Comparison of ENCODE assay signal across 11 cellular contexts in the genomic region with DNA sequence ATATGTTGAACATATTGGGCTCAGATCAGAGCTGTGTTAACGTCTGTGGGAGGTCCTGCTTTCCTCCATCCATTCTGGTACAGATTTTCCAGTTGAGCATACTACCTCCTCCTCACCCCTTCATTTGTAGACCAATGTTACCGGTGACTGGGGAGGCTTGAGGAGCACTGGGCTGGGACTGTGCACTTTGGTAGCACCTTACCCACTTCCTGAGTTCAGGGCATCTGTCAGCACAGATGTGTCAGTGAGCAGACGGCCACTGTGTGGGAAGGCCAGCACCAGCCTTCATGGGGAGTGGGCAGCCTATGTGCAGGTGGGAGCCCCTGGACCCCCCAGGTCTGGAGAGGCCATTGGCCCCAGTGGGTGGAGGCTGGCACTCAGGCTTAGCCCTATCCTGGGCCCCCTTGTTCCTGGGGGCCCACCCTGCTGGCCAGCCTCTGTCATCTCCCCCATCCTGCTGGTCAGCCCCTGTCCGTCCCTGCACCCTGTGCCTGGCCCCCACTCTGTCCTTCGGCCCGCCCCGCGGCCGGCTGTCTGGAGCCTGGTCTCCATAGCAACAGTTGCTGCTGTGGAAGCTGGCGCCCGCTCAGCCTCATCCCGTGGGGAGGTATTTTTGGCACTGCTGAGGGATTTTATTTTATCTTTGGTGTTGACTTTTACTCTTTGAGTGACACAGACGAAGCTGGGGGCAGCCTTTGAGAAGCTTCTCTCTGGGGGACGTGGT. TPM values are rescaled to one million over a fixed set of nuclear protein-coding genes. Genes with fewer than 3 reads are reported as not detected.
A peak's percentile ranks its signal among the peaks of the same experiment; 100 is the strongest.
DNase-seq lines count a peak whose midpoint lies in the region; ATAC-seq and TF ChIP-seq lines count a peak whose summit lies in the region.
"Had no signal": no experiment of that assay in that cellular context is flagged by ENCODE, and none has a peak within 500 bp of the region (broad histone marks: within the 10 kb centered on the region; RNA-seq: fewer than 3 reads in every experiment).

No MANE protein-coding gene starts in this region.

- no peak overlapping the region for H3K4me3 ChIP-seq in testis
- H3K4me3 ChIP-seq: right lobe of liver had no signal

- H3K9me3 ChIP-seq in testis, result no peaks in the 10 kb centered on the region
- H3K9me3 ChIP-seq: right lobe of liver had no signal

- H3K27me3 ChIP-seq in testis, result no peaks in the 10 kb centered on the region
- H3K27me3 ChIP-seq: right lobe of liver had no signal

- no peaks in the 10 kb centered on the region for H3K36me3 ChIP-seq in testis (ENCODE audit: low read depth, missing control alignments)
- H3K36me3 ChIP-seq: right lobe of liver had no signal

- DNase-seq in NCI-H2171 treated with DMSO at 0.1 percent for 48 hours (lab: John Stamatoyannopoulos, UW) (peak; percentile 38), NCI-H2171 (lab: John Stamatoyannopoulos, UW) (no peak), cerebellum (ENCODE audit: low spot score) (peak; percentile 67), midbrain (lab: John Stamatoyannopoulos, UW) (peak; percentile 38), testis (peak; percentile 65)
- no peak for DNase-seq in activated T-helper 1 cell treated with anti-CD3 and anti-CD28 coated beads, Interleukin-12 subunit alpha, Interleukin-12 subunit beta, Interleukin-2, Interleukin-4 antibody, amounts not matched to agents 30 ng/mL and 10 ng/mL and 1 ng/mL, durations not matched to agents 14 hours and 24 hours and 36 hours (ENCODE audit: low spot score)
- DNase-seq: activated CD4-positive, alpha-beta T cell treated with anti-CD3 and anti-CD28 coated beads, Interleukin-2, amount 10 ng/mL, durations not matched to agents 24 days and 14 days had no signal

- no peaks in the 10 kb centered on the region for H3K36me3 Mint-ChIP-seq in activated T-helper 1 cell treated with anti-CD3 and anti-CD28 coated beads, Interleukin-12 subunit alpha, Interleukin-12 subunit beta, Interleukin-2, Interleukin-4 antibody, amounts not matched to agents 30 ng/mL and 10 ng/mL and 1 ng/mL, durations not matched to agents 14 hours and 24 hours and 36 hours (ENCODE audit: low read depth)

- 26 to 55% methylated on average over 13 to 14 of the region's 14 CpGs for WGBS in testis, 2 donors

- H3K9me3 Mint-ChIP-seq in activated T-helper 1 cell treated with anti-CD3 and anti-CD28 coated beads, Interleukin-12 subunit alpha, Interleukin-12 subunit beta, Interleukin-2, Interleukin-4 antibody, amounts not matched to agents 30 ng/mL and 10 ng/mL and 1 ng/mL, durations not matched to agents 14 hours and 24 hours and 36 hours, result no peaks in the 10 kb centered on the region

- no peak for TF ChIP-seq POLR2A in testis (IDR thresholded peaks at IDR 0.05)

- intact Hi-C loops in testis (cut with DNase I; ENCODE audit: low total_unique reads), result no loop called here
- intact Hi-C loops in activated T-helper 1 cell treated with anti-CD3 and anti-CD28 coated beads, Interleukin-12 subunit alpha, Interleukin-12 subunit beta, Interleukin-2, Interleukin-4 antibody, amounts not matched to agents 30 ng/mL and 10 ng/mL and 1 ng/mL, durations not matched to agents 14 hours and 24 hours and 36 hours (cut with micrococcal nuclease), result no loop called here

- no peak overlapping the region for H3K4me3 Mint-ChIP-seq in activated T-helper 1 cell treated with anti-CD3 and anti-CD28 coated beads, Interleukin-12 subunit alpha, Interleukin-12 subunit beta, Interleukin-2, Interleukin-4 antibody, amounts not matched to agents 30 ng/mL and 10 ng/mL and 1 ng/mL, durations not matched to agents 14 hours and 24 hours and 36 hours
- H3K4me3 Mint-ChIP-seq: activated CD4-positive, alpha-beta T cell treated with anti-CD3 and anti-CD28 coated beads, Interleukin-2, amount 10 ng/mL, durations not matched to agents 24 days and 14 days had no signal

- H3K4me1 ChIP-seq in testis, result peaks cover 45% of the 10 kb centered on the region
- H3K4me1 ChIP-seq: right lobe of liver had no signal

- no peak for TF ChIP-seq CTCF in testis (IDR thresholded peaks at IDR 0.05)

- no peak overlapping the region for H3K27ac Mint-ChIP-seq in activated T-helper 1 cell treated with anti-CD3 and anti-CD28 coated beads, Interleukin-12 subunit alpha, Interleukin-12 subunit beta, Interleukin-2, Interleukin-4 antibody, amounts not matched to agents 30 ng/mL and 10 ng/mL and 1 ng/mL, durations not matched to agents 14 hours and 24 hours and 36 hours
- H3K27ac Mint-ChIP-seq: activated CD4-positive, alpha-beta T cell treated with anti-CD3 and anti-CD28 coated beads, Interleukin-2, amount 10 ng/mL, durations not matched to agents 24 days and 14 days had no signal

- no peaks in the 10 kb centered on the region for H3K27me3 Mint-ChIP-seq in activated T-helper 1 cell treated with anti-CD3 and anti-CD28 coated beads, Interleukin-12 subunit alpha, Interleukin-12 subunit beta, Interleukin-2, Interleukin-4 antibody, amounts not matched to agents 30 ng/mL and 10 ng/mL and 1 ng/mL, durations not matched to agents 14 hours and 24 hours and 36 hours (ENCODE audit: insufficient read depth)
- H3K27me3 Mint-ChIP-seq: activated CD4-positive, alpha-beta T cell treated with anti-CD3 and anti-CD28 coated beads, Interleukin-2, amount 10 ng/mL, durations not matched to agents 24 days and 14 days had no signal

- H3K27ac ChIP-seq in testis, result no peak overlapping the region
- H3K27ac ChIP-seq: right lobe of liver had no signal

- peaks cover 5% of the 10 kb centered on the region for H3K4me1 Mint-ChIP-seq in activated T-helper 1 cell treated with anti-CD3 and anti-CD28 coated beads, Interleukin-12 subunit alpha, Interleukin-12 subunit beta, Interleukin-2, Interleukin-4 antibody, amounts not matched to agents 30 ng/mL and 10 ng/mL and 1 ng/mL, durations not matched to agents 14 hours and 24 hours and 36 hours (ENCODE audit: low read depth)

- ATAC-seq in GM18861 (IDR thresholded peaks at IDR 0.05; ENCODE audit: unreplicated experiment) (no peak), GM21528 (IDR thresholded peaks at IDR 0.05; ENCODE audit: low FRiP score, unreplicated experiment) (no peak)

RNA-seq across cellular contexts. Expression of gene WNK2, which starts 21.3 kb away (rescaled TPM):
- total RNA-seq in cerebellum, result 47.4 TPM
- 10 to 100 TPM; 50.5 to 91.1 TPM for total RNA-seq in testis
- 29.0 TPM for polyA plus RNA-seq in testis (ENCODE audit: insufficient read depth, low read depth, low replicate concordance)
- total RNA-seq in activated T-helper 1 cell treated with anti-CD3 and anti-CD28 coated beads, Interleukin-12 subunit alpha, Interleukin-12 subunit beta, Interleukin-2, Interleukin-4 antibody, amounts not matched to agents 30 ng/mL and 10 ng/mL and 1 ng/mL, durations not matched to agents 14 hours and 24 hours and 36 hours, result 2.2 and 3.0 TPM in 2 replicates
- polyA plus RNA-seq: AG04450 had no signal

Comparison
In these comparisons a context has a peak if more than half of its experiments do, and no peak if none do; other contexts are left out.
1. DNase-seq: peak in NCI-H2171 treated with DMSO at 0.1 percent for 48 hours (single experiment), cerebellum (single experiment), midbrain (single experiment) and testis (single experiment); none in NCI-H2171 (single experiment) and activated T-helper 1 cell treated with anti-CD3 and anti-CD28 coated beads, Interleukin-12 subunit alpha, Interleukin-12 subunit beta, Interleukin-2, Interleukin-4 antibody, amounts not matched to agents 30 ng/mL and 10 ng/mL and 1 ng/mL, durations not matched to agents 14 hours and 24 hours and 36 hours (single experiment).
2. RNA of gene WNK2, which starts 21.3 kb away (total RNA-seq): 50.5 to 91.1 TPM in testis and 47.4 TPM in cerebellum (single experiment); 2.2 to 3.0 TPM in activated T-helper 1 cell treated with anti-CD3 and anti-CD28 coated beads, Interleukin-12 subunit alpha, Interleukin-12 subunit beta, Interleukin-2, Interleukin-4 antibody, amounts not matched to agents 30 ng/mL and 10 ng/mL and 1 ng/mL, durations not matched to agents 14 hours and 24 hours and 36 hours; every median in the first group is over 10 times any median in the second.